In genomic region chr12:9144353-9145106, GRCh38 we compare ENCODE assay signal across 10 cellular contexts. TPM values are rescaled to one million over a fixed set of nuclear protein-coding genes. Genes with fewer than 3 reads are reported as not detected.
"Had no signal": no experiment of that assay in that cellular context is flagged by ENCODE, and none has a peak within 500 bp of the region (broad histone marks: within the 10 kb centered on the region; RNA-seq: fewer than 3 reads in every experiment).

No MANE protein-coding gene starts in this region.

RNA-seq across cellular contexts. Expression of gene A2M, which starts 28.8 kb away (rescaled TPM):
- total RNA-seq: activated CD4-positive, alpha-beta memory T cell treated with anti-CD3 and anti-CD28 coated beads for 36 hours; activated CD4-positive, alpha-beta T cell treated with anti-CD3 and anti-CD28 coated beads, Interleukin-2, amount 10 ng/mL, durations not matched to agents 24 days and 14 days; activated CD8-positive, alpha-beta memory T cell treated with anti-CD3 and anti-CD28 coated beads for 36 hours; activated CD8-positive, alpha-beta T cell treated with anti-CD3 and anti-CD28 coated beads, Interleukin-2, amount 10 ng/mL, durations not matched to agents 7 days and 5 days; activated naive CD4-positive, alpha-beta T cell treated with anti-CD3 and anti-CD28 coated beads for 36 hours; activated naive CD8-positive, alpha-beta T cell treated with anti-CD3 and anti-CD28 coated beads for 36 hours; activated T-helper 1 cell treated with anti-CD3 and anti-CD28 coated beads, Interleukin-12 subunit alpha, Interleukin-12 subunit beta, Interleukin-2, Interleukin-4 antibody, amounts not matched to agents 30 ng/mL and 10 ng/mL and 1 ng/mL, durations not matched to agents 14 hours and 24 hours and 36 hours; activated T-helper 2 cell treated with anti-CD3 and anti-CD28 coated beads, Interferon-gamma antibody, Interleukin-2, Interleukin-4, amounts not matched to agents 10 μg/mL and 5 μg/mL and 100 μg/mL, durations not matched to agents 14 hours and 24 hours and 36 hours; foreskin keratinocyte; T-helper 17 cell had no signal
